ENCODE assay signal across 15 cellular contexts in genomic region chr9:129509508-129509907, GRCh38.
DNase-seq lines count a peak whose midpoint lies in the region; ATAC-seq and TF ChIP-seq lines count a peak whose summit lies in the region.
"Had no signal": no experiment of that assay in that cellular context is flagged by ENCODE, and none has a peak within 500 bp of the region (broad histone marks: within the 10 kb centered on the region; RNA-seq: fewer than 3 reads in every experiment).

No MANE protein-coding gene starts in this region.

- peaks cover 0 to 4% of the 10 kb centered on the region in 2 experiments; a peak in 1 of 4 replicates for H3K36me3 ChIP-seq in HCT116 (ENCODE audit: control insufficient read depth in 1 of 2, insufficient read depth in 2 of 2, low read length in 2 of 2)
- H3K36me3 ChIP-seq: cardiac muscle cell had no signal

- peaks cover 13 to 43% of the 10 kb centered on the region in 2 experiments; a peak in 3 of 4 replicates for H3K9me3 ChIP-seq in HCT116 (ENCODE audit: control insufficient read depth in 1 of 2, insufficient read depth in 1 of 2, low read depth in 1 of 2, low read length in 2 of 2)

- no peak overlapping the region for H3K4me3 ChIP-seq in HCT116 (replicated peaks in 1 of 2; ENCODE audit: low read depth in 1 of 2, low read length in 2 of 2)
- H3K4me3 ChIP-seq: cardiac muscle cell had no signal

- H3K4me1 ChIP-seq in HCT116 (ENCODE audit: control insufficient read depth in 1 of 2, insufficient read depth in 2 of 2, low read length in 2 of 2) = peaks cover 29 to 48% of the 10 kb centered on the region in 2 experiments

- no peak for ATAC-seq in HCT116
- ATAC-seq: activated T-helper 17 cell treated with anti-CD3 and anti-CD28 coated beads, Interleukin-2, amount 50 U/mL, for 72 hours had no signal

- BruUV-seq in HCT116 (replicated peaks; lab: Mats Ljungman, UMichigan) = no TSS peak

- no peak for TF ChIP-seq RAD21 in HCT116 (IDR thresholded peaks at IDR 0.05; ENCODE audit: low read depth)

- H3K27ac ChIP-seq in HCT116 (ENCODE audit: low read depth, low read length) = no peak overlapping the region
- H3K27ac ChIP-seq: cardiac muscle cell, epithelial cell of prostate had no signal

- TF ChIP-seq POLR2A in HCT116 (IDR thresholded peaks at IDR 0.05; ENCODE audit: borderline replicate concordance, extremely low read depth, insufficient read depth, insufficient read length) = no peak

- H4K20me1 ChIP-seq in HCT116 (ENCODE audit: insufficient read depth) = no peaks in the 10 kb centered on the region

- peak overlapping the region; percentile 39 for H3K4me2 ChIP-seq in HCT116 (ENCODE audit: low read length)

- CTCF ChIA-PET in HCT116 (lab: Charles Lee) = no interaction called here

- no peaks in the 10 kb centered on the region for H3K9me2 ChIP-seq in HCT116 (ENCODE audit: insufficient read depth)

- no peaks in the 10 kb centered on the region for H3K79me2 ChIP-seq in HCT116 (ENCODE audit: insufficient read depth, low read length)

- no peaks in the 10 kb centered on the region for H3K27me3 ChIP-seq in HCT116 (ENCODE audit: insufficient read depth, low read length)
- H3K27me3 ChIP-seq: cardiac muscle cell had no signal

- DNase-seq in A172 (ENCODE audit: low spot score) = peak; percentile 77
- no peak for DNase-seq in HCT116 (ENCODE audit: low read depth, low spot score)
- DNase-seq in amniotic epithelial cell (ENCODE audit: low read depth) = peak; percentile 94
- peak; percentile 87 for DNase-seq in fibroblast of the conjunctiva (ENCODE audit: low read depth)
- DNase-seq in NCI-H446 treated with DMSO at 0.1 percent for 48 hours (lab: John Stamatoyannopoulos, UW) = no peak
- no peak for DNase-seq in NCI-H2227 treated with DMSO at 0.1 percent for 48 hours (lab: John Stamatoyannopoulos, UW)
- no peak for DNase-seq in NCI-H1694 (lab: John Stamatoyannopoulos, UW)
- no peak for DNase-seq in NCI-H146 (lab: John Stamatoyannopoulos, UW)
- DNase-seq: ACHN; activated CD4-positive, alpha-beta T cell treated with anti-CD3 and anti-CD28 coated beads, Interleukin-2, amount 10 ng/mL, durations not matched to agents 24 days and 14 days; DMS153; nucleus accumbens had no signal

- intact Hi-C loops in HCT116 (cut with micrococcal nuclease) = no loop called here

- no peak overlapping the region for H3K9ac ChIP-seq in HCT116 (ENCODE audit: low read length)

- RAD21 ChIA-PET in HCT116 (lab: Charles Lee; ENCODE audit: low non-redundant PET in 1 of 2, low total read pairs in 2 of 2, uncharacterized antibody in 2 of 2, unreplicated experiment in 2 of 2) = no interaction called here

- POLR2A ChIA-PET in HCT116 (lab: Charles Lee) = no interaction called here

- TF ChIP-seq CTCF in HCT116 (IDR thresholded peaks at IDR 0.05 in 2 of 3, conservative IDR thresholded peaks at IDR 0.05 in 1 of 3; ENCODE audit: borderline replicate concordance in 1 of 3, insufficient read depth in 1 of 3, low read depth in 2 of 3, low read length in 2 of 3) = no peak

- no peak overlapping the region for H2AFZ ChIP-seq in HCT116 (ENCODE audit: low read depth, low read length, poor library complexity, severe bottlenecking)

TF ChIP-seq in HCT116, 20 proteins besides CTCF, POLR2A, EP300 and RAD21:
- TF ChIP-seq CBX3 (IDR thresholded peaks at IDR 0.05; ENCODE audit: low read depth) (no peak), REST (IDR thresholded peaks at IDR 0.05; ENCODE audit: low read depth) (no peak), CEBPB (IDR thresholded peaks at IDR 0.05; ENCODE audit: low read depth) (no peak), SRF (IDR thresholded peaks at IDR 0.05; ENCODE audit: low read depth) (no peak)

Comparison
In these comparisons a context has a peak if more than half of its experiments do, and no peak if none do; other contexts are left out.
1. DNase-seq: peak in A172 (single experiment), amniotic epithelial cell (single experiment) and fibroblast of the conjunctiva (single experiment); none in HCT116 (single experiment), NCI-H446 treated with DMSO at 0.1 percent for 48 hours (single experiment), NCI-H2227 treated with DMSO at 0.1 percent for 48 hours (single experiment), NCI-H1694 (single experiment) and NCI-H146 (single experiment).